Comparison of ENCODE assay signal across 11 cellular contexts in the genomic region with DNA sequence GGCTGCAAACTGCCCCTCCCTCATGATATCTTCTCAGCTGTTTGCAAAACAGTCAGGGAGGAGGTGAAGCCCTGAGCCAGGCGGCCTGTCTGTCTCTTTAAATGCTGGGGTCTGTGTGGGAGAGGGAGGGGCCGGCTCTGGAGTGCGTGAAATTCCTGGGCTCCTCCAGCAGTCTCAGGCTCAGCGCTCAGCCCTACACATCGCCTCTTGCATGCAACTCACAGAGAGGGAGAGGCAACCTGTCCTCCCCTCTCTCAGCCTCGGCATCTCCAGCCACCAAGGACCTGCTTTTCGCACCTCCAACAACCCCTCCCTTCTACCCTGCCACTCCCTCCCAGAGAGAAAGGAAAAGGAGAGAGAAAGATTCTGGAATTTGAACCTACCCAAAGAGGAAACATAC. TPM values are rescaled to one million over a fixed set of nuclear protein-coding genes. Genes with fewer than 3 reads are reported as not detected.
DNase-seq lines count a peak whose midpoint lies in the region.
"Had no signal": no experiment of that assay in that cellular context is flagged by ENCODE, and none has a peak within 500 bp of the region (broad histone marks: within the 10 kb centered on the region; RNA-seq: fewer than 3 reads in every experiment).

A gene (plus strand): TSS at position 171 of the 400 bp plus-strand sequence. CDS start 72,721 bp downstream, outside the sequence.

- H3K4me3 Mint-ChIP-seq in activated T-cell treated with anti-CD3 and anti-CD28 coated beads, Interleukin-2, amount 50 U/mL, for 24 hours, result no peak within 1 kb of the TSS
- H3K4me3 Mint-ChIP-seq: natural killer cell treated with Interleukin-12 subunit alpha and Interleukin-12 subunit beta and Interleukin-15 and Interleukin-18, amount 100 ng/mL, for 72 hours; T-helper 2 cell treated with Interferon-gamma antibody and Interleukin-4, amounts not matched to agents 5 μg/mL and 100 μg/mL, for 36 hours had no signal

- H3K36me3 Mint-ChIP-seq in activated T-cell treated with anti-CD3 and anti-CD28 coated beads, Interleukin-2, amount 50 U/mL, for 24 hours (ENCODE audit: low read depth), result no peaks in the 10 kb centered on the region
- H3K36me3 Mint-ChIP-seq: natural killer cell treated with Interleukin-12 subunit alpha and Interleukin-12 subunit beta and Interleukin-15 and Interleukin-18, amount 100 ng/mL, for 72 hours had no signal

- H3K9me3 Mint-ChIP-seq in activated T-cell treated with anti-CD3 and anti-CD28 coated beads, Interleukin-2, amount 50 U/mL, for 24 hours, result no peaks in the 10 kb centered on the region
- H3K9me3 Mint-ChIP-seq: natural killer cell treated with Interleukin-12 subunit alpha and Interleukin-12 subunit beta and Interleukin-15 and Interleukin-18, amount 100 ng/mL, for 72 hours; T-helper 2 cell treated with Interferon-gamma antibody and Interleukin-4, amounts not matched to agents 5 μg/mL and 100 μg/mL, for 36 hours had no signal

- in situ Hi-C loops in SK-MEL-5 (cut with HindIII; ENCODE audit: low pct_unique_long_range_greater_than_20kb, low sequenced_read_pairs), result no loop called here

- no peak within 1 kb of the TSS for H3K27ac ChIP-seq in iPS DF 6.9 (ENCODE audit: low read length)

- H3K4me1 ChIP-seq in iPS DF 6.9 (ENCODE audit: control insufficient read depth, insufficient read depth, low read length), result no peaks in the 10 kb centered on the region

- intact Hi-C loops in posterior cingulate gyrus (cut with DNase I), result no loop called here

- H3K27me3 ChIP-seq in H7 (ENCODE audit: control insufficient read depth, insufficient read depth, low read length), result no peaks in the 10 kb centered on the region; the same call in 1 of the 2 replicates
- no peaks in the 10 kb centered on the region; the same call in 1 of the 2 replicates for H3K27me3 ChIP-seq in iPS DF 6.9 (ENCODE audit: control insufficient read depth, insufficient read depth, low read length)

- no CpG with 5 or more reads among the region's 7 CpGs for WGBS in iPS DF 6.9 (ENCODE audit: insufficient coverage, insufficient read length)

- no peak within 1 kb of the TSS for H3K27ac Mint-ChIP-seq in activated T-cell treated with anti-CD3 and anti-CD28 coated beads, Interleukin-2, amount 50 U/mL, for 24 hours
- H3K27ac Mint-ChIP-seq: natural killer cell treated with Interleukin-12 subunit alpha and Interleukin-12 subunit beta and Interleukin-15 and Interleukin-18, amount 100 ng/mL, for 72 hours; T-helper 2 cell treated with Interferon-gamma antibody and Interleukin-4, amounts not matched to agents 5 μg/mL and 100 μg/mL, for 36 hours had no signal

- no peaks in the 10 kb centered on the region for H3K36me3 ChIP-seq in H7 (replicated peaks; ENCODE audit: control insufficient read depth, insufficient read depth, low read length)
- no peaks in the 10 kb centered on the region for H3K36me3 ChIP-seq in iPS DF 6.9 (ENCODE audit: control insufficient read depth, insufficient read depth, low read length)

- peak within 1 kb of the TSS; percentile 15; the same call in 1 of the 2 replicates for H3K4me3 ChIP-seq in H7 (ENCODE audit: insufficient read depth, low read depth, low read length)
- peak within 1 kb of the TSS; percentile 31; the same call in 1 of the 2 replicates for H3K4me3 ChIP-seq in iPS DF 6.9 (ENCODE audit: low read length)

- DNase-seq in H7 (peak; percentile 77), SK-MEL-5 (ENCODE audit: low read depth, low spot score) (peak; percentile 30), iPS DF 6.9 (ENCODE audit: low read depth, low spot score) (peak; percentile 64), posterior cingulate gyrus (peak in 9 of 10 donors; percentile 18 to 97 (median 85)), HT-29 (ENCODE audit: low spot score) (no peak), NCI-H2196 treated with DMSO at 0.1 percent for 48 hours (lab: John Stamatoyannopoulos, UW; ENCODE audit: unreplicated experiment) (no peak)
- no peak for DNase-seq in activated T-cell treated with anti-CD3 and anti-CD28 coated beads, Interleukin-2, amount 50 U/mL, for 24 hours
- no peak for DNase-seq in stimulated activated CD4-positive, alpha-beta T cell treated with anti-CD3 and anti-CD28 coated beads, Interleukin-4, amount 100 ng/mL, for 4 hours
- DNase-seq: NCI-H2029 treated with DMSO at 0.1 percent for 48 hours had no signal

- H3K4me1 Mint-ChIP-seq in activated T-cell treated with anti-CD3 and anti-CD28 coated beads, Interleukin-2, amount 50 U/mL, for 24 hours (ENCODE audit: low read depth), result no peaks in the 10 kb centered on the region

- no peaks in the 10 kb centered on the region for H3K9me3 ChIP-seq in iPS DF 6.9 (ENCODE audit: control insufficient read depth, insufficient read depth, low read length)

- H3K27me3 Mint-ChIP-seq in activated T-cell treated with anti-CD3 and anti-CD28 coated beads, Interleukin-2, amount 50 U/mL, for 24 hours, result peaks cover 18% of the 10 kb centered on the region

RNA-seq across cellular contexts. Expression of the gene that starts here (rescaled TPM):
- 0.80 and 0.89 TPM in 2 replicates for total RNA-seq in H7 (2014; rRNA removed; shearing (Covaris generic))
- 0.03 and 1.4 TPM in 2 replicates for total RNA-seq in SK-MEL-5 (2014; rRNA removed; shearing (Covaris generic))
- 1.8 and 4.0 TPM in 2 replicates for polyA plus RNA-seq in SK-MEL-5 (2015; cell fraction: cytosol; rRNA removed)
- polyA plus RNA-seq in SK-MEL-5 (2015; cell fraction: nucleus; rRNA removed), result 4.0 and 4.1 TPM in 2 replicates
- total RNA-seq in HT-29 (2014; rRNA removed; shearing (Covaris generic)), result not detected in 2 replicates
- total RNA-seq: natural killer cell treated with Interleukin-12 subunit alpha and Interleukin-12 subunit beta and Interleukin-15 and Interleukin-18, amount 100 ng/mL, for 72 hours had no signal

Comparison
In these comparisons a context has a peak if more than half of its experiments do, and no peak if none do; other contexts are left out.
1. Peak in DNase-seq and H3K4me3 ChIP-seq in H7; RNA of the gene not detected or under 1 TPM.
2. DNase-seq: peak in SK-MEL-5 (single experiment), iPS DF 6.9 (single experiment) and posterior cingulate gyrus (9 of 10); none in activated T-cell treated with anti-CD3 and anti-CD28 coated beads, Interleukin-2, amount 50 U/mL, for 24 hours (single experiment), stimulated activated CD4-positive, alpha-beta T cell treated with anti-CD3 and anti-CD28 coated beads, Interleukin-4, amount 100 ng/mL, for 4 hours (0 of 2), HT-29 (single experiment) and NCI-H2196 treated with DMSO at 0.1 percent for 48 hours (single experiment).